23 cellular contexts compared by ENCODE assay signal in the genomic region with DNA sequence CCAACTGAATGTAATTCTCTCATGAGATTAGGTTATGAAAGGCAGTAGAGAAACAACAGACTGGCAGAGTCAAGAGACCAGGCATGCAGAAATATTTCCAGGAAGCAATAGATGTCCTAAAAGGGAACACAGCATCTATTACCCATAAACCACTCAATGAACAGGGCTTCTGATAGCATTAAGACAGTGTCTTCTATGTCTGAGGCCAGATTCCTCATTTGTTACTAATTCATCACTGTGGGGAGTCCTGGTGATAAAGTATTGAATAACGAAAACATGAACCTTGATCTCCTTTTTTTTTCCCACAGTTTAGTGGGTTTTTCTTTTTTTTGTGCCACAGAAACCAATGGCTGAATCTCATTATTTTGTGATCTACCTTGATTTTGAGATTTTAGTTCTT.
A peak's percentile ranks its signal among the peaks of the same experiment; 100 is the strongest.
DNase-seq lines count a peak whose midpoint lies in the region; ATAC-seq, FAIRE-seq and TF ChIP-seq lines count a peak whose summit lies in the region.
"Had no signal": no experiment of that assay in that cellular context is flagged by ENCODE, and none has a peak within 500 bp of the region (broad histone marks: within the 10 kb centered on the region; RNA-seq: fewer than 3 reads in every experiment).

No MANE protein-coding gene starts in this region.

- 30% methylated on average over 1 of the region's 1 CpG for WGBS in HepG2 (ENCODE audit: low lambda C conversion rate)
- WGBS in right lobe of liver (ENCODE audit: insufficient coverage, low coverage, low lambda C conversion rate, missing lambda C conversion rate) = 69% methylated on average over 1 of the region's 1 CpG
- 64% methylated on average over 1 of the region's 1 CpG for WGBS in esophagus muscularis mucosa

- H3K36me3 Mint-ChIP-seq in astrocyte (ENCODE audit: low read depth, unreplicated experiment) = no peaks in the 10 kb centered on the region

- H3K9ac ChIP-seq in HepG2 (ENCODE audit: insufficient read depth, low read depth, low read length) (no peak overlapping the region), astrocyte (ENCODE audit: low read length) (peak overlapping the region; percentile 23)
- H3K9ac ChIP-seq: BLaER1 had no signal

- H3K4me2 ChIP-seq in HepG2 (ENCODE audit: low read depth, low read length) (no peak overlapping the region), astrocyte (ENCODE audit: low read length) (peak overlapping the region; percentile 32)
- H3K4me2 ChIP-seq: BLaER1, PC-9 had no signal

- H3K4me3 ChIP-seq in HepG2 (replicated peaks in 1 of 3; ENCODE audit: insufficient read depth in 1 of 3, low read depth in 2 of 3, low read length in 3 of 3) (no peak overlapping the region), right lobe of liver (no peak overlapping the region), astrocyte (ENCODE audit: insufficient read depth, low read depth, low read length) (no peak overlapping the region), foreskin fibroblast (ENCODE audit: low read depth in 1 of 2, low read length in 2 of 2) (no peak overlapping the region), esophagus muscularis mucosa (no peak overlapping the region), left ventricle myocardium inferior (no peak overlapping the region)
- H3K4me3 ChIP-seq: BLaER1, PC-9 had no signal

- POLR2A ChIA-PET in HepG2 (lab: Yijun Ruan, JAX) = no interaction called here

- H3K4me1 ChIP-seq in HepG2 (ENCODE audit: insufficient read depth, low read length) (0 out of 2 replicates have a peak, but pooled peaks cover 6% of the 10 kb centered on the region), right lobe of liver (no peaks in the 10 kb centered on the region), astrocyte (ENCODE audit: insufficient read depth, low read length) (peaks cover 18% of the 10 kb centered on the region), esophagus muscularis mucosa (no peaks in the 10 kb centered on the region), left ventricle myocardium inferior (no peaks in the 10 kb centered on the region)
- H3K4me1 ChIP-seq: BLaER1 had no signal

- TF ChIP-seq POLR2A in HepG2 (IDR thresholded peaks at IDR 0.05; ENCODE audit: insufficient read depth in 1 of 2, low read depth in 2 of 2, low read length in 2 of 2) (no peak), right lobe of liver (IDR thresholded peaks at IDR 0.05) (no peak), esophagus muscularis mucosa (IDR thresholded peaks at IDR 0.05; ENCODE audit: low read depth) (no peak)

- ATAC-seq in HepG2 = no peak
- ATAC-seq in right lobe of liver = no peak
- ATAC-seq: activated naive CD8-positive, alpha-beta T cell treated with anti-CD3 and anti-CD28 coated beads, Interleukin-2, amount 50 U/mL, for 24 hours; right cardiac atrium had no signal

- no peak for TF ChIP-seq RAD21 in HepG2 (CRISPR knock-in tag; IDR thresholded peaks at IDR 0.05)

- TF ChIP-seq EP300 in HepG2 (IDR thresholded peaks at IDR 0.05; ENCODE audit: low read depth in 2 of 2, low read length in 2 of 2) (no peak), HepG2 (CRISPR knock-in tag; IDR thresholded peaks at IDR 0.05; ENCODE audit: borderline replicate concordance) (no peak), esophagus muscularis mucosa (IDR thresholded peaks at IDR 0.05) (no peak)

- intact Hi-C loops in HepG2 (cut with micrococcal nuclease; ENCODE audit: unreplicated experiment) = no loop called here
- intact Hi-C loops in right lobe of liver (cut with DNase I) = no loop called here
- intact Hi-C loops in esophagus muscularis mucosa (cut with DNase I) = no loop called here
- intact Hi-C loops in left ventricle myocardium inferior (cut with micrococcal nuclease) = no loop called here

- TF ChIP-seq CTCF in HepG2 (CRISPR knock-in tag; IDR thresholded peaks at IDR 0.05) (no peak), right lobe of liver (IDR thresholded peaks at IDR 0.05) (no peak), astrocyte (IDR thresholded peaks at IDR 0.05; ENCODE audit: insufficient read depth, low read depth, low read length) (no peak), foreskin fibroblast (IDR thresholded peaks at IDR 0.05; ENCODE audit: low read depth, low read length) (no peak), esophagus muscularis mucosa (IDR thresholded peaks at IDR 0.05) (no peak), left ventricle myocardium inferior (IDR thresholded peaks at IDR 0.05; ENCODE audit: borderline replicate concordance) (no peak)

- peaks cover 6% of the 10 kb centered on the region for H3K4me1 Mint-ChIP-seq in astrocyte (ENCODE audit: low read depth, unreplicated experiment)
- H3K4me1 Mint-ChIP-seq: activated CD4-positive, alpha-beta T cell treated with anti-CD3 and anti-CD28 coated beads, Interleukin-2, amount 10 ng/mL, durations not matched to agents 24 days and 14 days; activated naive CD8-positive, alpha-beta T cell treated with anti-CD3 and anti-CD28 coated beads, Interleukin-2, amount 50 U/mL, for 24 hours had no signal

- CTCF ChIA-PET in HepG2 (lab: Yijun Ruan, JAX; ENCODE audit: low intra/inter-chr PET ratio, low total read pairs) = no interaction called here

- no peaks in the 10 kb centered on the region for H3K79me2 ChIP-seq in HepG2 (ENCODE audit: insufficient read depth, low read length)
- H3K79me2 ChIP-seq in astrocyte (ENCODE audit: insufficient read depth, low read length) = no peaks in the 10 kb centered on the region

- H3K27me3 Mint-ChIP-seq in astrocyte (ENCODE audit: low read depth, unreplicated experiment) = no peaks in the 10 kb centered on the region
- H3K27me3 Mint-ChIP-seq: activated CD4-positive, alpha-beta T cell treated with anti-CD3 and anti-CD28 coated beads, Interleukin-2, amount 10 ng/mL, durations not matched to agents 24 days and 14 days; activated naive CD8-positive, alpha-beta T cell treated with anti-CD3 and anti-CD28 coated beads, Interleukin-2, amount 50 U/mL, for 24 hours had no signal

- H3K27ac Mint-ChIP-seq in astrocyte (ENCODE audit: unreplicated experiment) = no peak overlapping the region
- H3K27ac Mint-ChIP-seq: activated CD4-positive, alpha-beta T cell treated with anti-CD3 and anti-CD28 coated beads, Interleukin-2, amount 10 ng/mL, durations not matched to agents 24 days and 14 days; activated naive CD8-positive, alpha-beta T cell treated with anti-CD3 and anti-CD28 coated beads, Interleukin-2, amount 50 U/mL, for 24 hours had no signal

- in situ Hi-C loops in HepG2 (cut with HindIII; ENCODE audit: extremely low pct_ligation_motif_present, low pct_unique_long_range_greater_than_20kb) = no loop called here

- no peaks in the 10 kb centered on the region for H3K9me3 Mint-ChIP-seq in astrocyte (ENCODE audit: unreplicated experiment)
- H3K9me3 Mint-ChIP-seq: activated CD4-positive, alpha-beta T cell treated with anti-CD3 and anti-CD28 coated beads, Interleukin-2, amount 10 ng/mL, durations not matched to agents 24 days and 14 days had no signal

- no TSS peak for BruUV-seq in HepG2 (replicated peaks; lab: Mats Ljungman, UMichigan)

- DNase-seq in HepG2 (ENCODE audit: low spot score) (peak; percentile 23), right lobe of liver (no peak), astrocyte (ENCODE audit: low read depth) (peak; percentile 63), foreskin fibroblast (peak; percentile 42 to 56), GDM1 (lab: John Stamatoyannopoulos, UW) (no peak), GM19239 (ENCODE audit: insufficient read length, low spot score) (no peak), esophagus muscularis mucosa (ENCODE audit: extremely low spot score) (no peak), left ventricle myocardium inferior (no peak)
- DNase-seq: activated CD4-positive, alpha-beta T cell treated with anti-CD3 and anti-CD28 coated beads, Interleukin-2, amount 10 ng/mL, durations not matched to agents 24 days and 14 days; activated naive CD8-positive, alpha-beta T cell treated with anti-CD3 and anti-CD28 coated beads, Interleukin-2, amount 50 U/mL, for 24 hours; caudate nucleus; KBM-7; mammary epithelial cell; MV-4-11; NCI-H1694; right cardiac atrium; stimulated activated CD4-positive, alpha-beta T cell treated with anti-CD3 and anti-CD28 coated beads, Interleukin-15, amount 100 ng/mL, for 24 hours; substantia nigra; T-helper 1 cell had no signal

- H3K9me3 ChIP-seq in HepG2 (ENCODE audit: low read length) (no peaks in the 10 kb centered on the region), right lobe of liver (no peaks in the 10 kb centered on the region), astrocyte (ENCODE audit: insufficient read depth, low read depth, low read length) (no peaks in the 10 kb centered on the region), esophagus muscularis mucosa (no peaks in the 10 kb centered on the region), left ventricle myocardium inferior (replicated peaks) (no peaks in the 10 kb centered on the region)
- H3K9me3 ChIP-seq: BLaER1 had no signal

- FAIRE-seq in HepG2 (lab: Jason Lieb, UNC) (no peak), astrocyte (lab: Jason Lieb, UNC) (peak; percentile 73), GM19239 (lab: Jason Lieb, UNC) (no peak)
- FAIRE-seq: islet of Langerhans had no signal

- H3K27me3 ChIP-seq in HepG2 (ENCODE audit: control insufficient read depth in 1 of 2, insufficient read depth in 2 of 2, low read length in 2 of 2) (no peaks in the 10 kb centered on the region), right lobe of liver (no peaks in the 10 kb centered on the region), astrocyte (ENCODE audit: insufficient read depth, low read length) (no peaks in the 10 kb centered on the region), esophagus muscularis mucosa (no peaks in the 10 kb centered on the region), left ventricle myocardium inferior (ENCODE audit: low read depth) (no peaks in the 10 kb centered on the region)
- H3K27me3 ChIP-seq: BLaER1 had no signal

- H3K4me3 Mint-ChIP-seq in astrocyte (ENCODE audit: unreplicated experiment) = no peak overlapping the region
- H3K4me3 Mint-ChIP-seq: activated CD4-positive, alpha-beta T cell treated with anti-CD3 and anti-CD28 coated beads, Interleukin-2, amount 10 ng/mL, durations not matched to agents 24 days and 14 days; activated naive CD8-positive, alpha-beta T cell treated with anti-CD3 and anti-CD28 coated beads, Interleukin-2, amount 50 U/mL, for 24 hours had no signal

- no peak overlapping the region for H3K27ac ChIP-seq in HepG2 (ENCODE audit: extremely low read length, insufficient read depth, low read length)
- H3K27ac ChIP-seq in right lobe of liver = no peak overlapping the region
- peak overlapping the region; percentile 19 for H3K27ac ChIP-seq in astrocyte (ENCODE audit: low read depth, low read length)
- no peak overlapping the region for H3K27ac ChIP-seq in esophagus muscularis mucosa (replicated peaks in 1 of 4)
- no peak overlapping the region for H3K27ac ChIP-seq in left ventricle myocardium inferior (replicated peaks)
- H3K27ac ChIP-seq: 22Rv1, BLaER1, PC-9 had no signal

- H4K20me1 ChIP-seq in HepG2 (ENCODE audit: insufficient read depth, low read length) (no peaks in the 10 kb centered on the region), astrocyte (ENCODE audit: insufficient read depth, low read length) (no peaks in the 10 kb centered on the region)
- H4K20me1 ChIP-seq: BLaER1 had no signal

- H2AFZ ChIP-seq in HepG2 (ENCODE audit: low read length) (no peak overlapping the region), astrocyte (ENCODE audit: low read depth, low read length) (no peak overlapping the region)
- H2AFZ ChIP-seq: PC-9 had no signal

- H3K36me3 ChIP-seq in HepG2 (replicated peaks in 1 of 2; ENCODE audit: control insufficient read depth in 1 of 2, insufficient read depth in 2 of 2, low read length in 2 of 2) = no peaks in the 10 kb centered on the region
- no peaks in the 10 kb centered on the region for H3K36me3 ChIP-seq in right lobe of liver
- no peaks in the 10 kb centered on the region for H3K36me3 ChIP-seq in astrocyte (ENCODE audit: insufficient read depth, low read length)
- no peaks in the 10 kb centered on the region for H3K36me3 ChIP-seq in esophagus muscularis mucosa
- H3K36me3 ChIP-seq in left ventricle myocardium inferior = no peaks in the 10 kb centered on the region
- H3K36me3 ChIP-seq: BLaER1 had no signal

Comparison
In these comparisons a context has a peak if more than half of its experiments do, and no peak if none do; other contexts are left out.
1. DNase-seq: peak in HepG2 (single experiment), astrocyte (single experiment) and foreskin fibroblast (2 of 2); none in right lobe of liver (0 of 3), GDM1 (single experiment), GM19239 (single experiment), esophagus muscularis mucosa (single experiment) and left ventricle myocardium inferior (single experiment).